Comparison of ENCODE assay signal across 20 cellular contexts in the genomic region with DNA sequence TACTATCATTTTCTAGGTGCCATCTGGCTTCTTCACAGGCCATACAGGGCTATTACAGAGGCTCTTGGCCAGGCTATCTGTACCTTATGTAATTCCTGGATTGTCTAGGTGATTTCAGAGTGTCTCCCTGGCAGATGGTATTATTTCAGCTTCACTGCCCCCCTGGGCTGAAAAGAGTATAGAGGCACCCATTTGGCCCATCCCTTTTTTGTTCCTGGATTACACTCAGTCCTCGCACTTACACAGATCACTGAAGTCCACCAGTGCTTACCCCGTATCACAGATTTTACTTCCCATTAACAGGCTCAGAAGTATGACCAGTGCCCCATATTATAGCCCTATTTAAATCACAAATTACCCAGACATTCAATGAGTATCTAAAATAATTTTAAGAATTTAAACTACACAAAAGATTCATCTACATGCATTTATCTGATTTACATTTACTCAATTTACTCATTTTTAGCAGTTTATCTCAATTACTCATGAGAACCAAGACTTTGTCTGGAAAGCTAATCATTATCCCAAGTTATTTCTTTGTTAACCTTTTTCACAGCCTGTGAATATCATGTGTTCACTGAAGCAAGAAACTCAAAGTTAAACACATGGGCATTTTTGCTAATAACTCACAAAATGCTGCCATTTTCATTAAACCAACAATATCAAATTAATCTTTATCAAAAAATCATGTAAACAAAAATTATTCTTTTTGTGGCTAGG.
DNase-seq lines count a peak whose midpoint lies in the region; ATAC-seq and TF ChIP-seq lines count a peak whose summit lies in the region.
"Had no signal": no experiment of that assay in that cellular context is flagged by ENCODE, and none has a peak within 500 bp of the region (broad histone marks: within the 10 kb centered on the region; RNA-seq: fewer than 3 reads in every experiment).

No MANE protein-coding gene starts in this region.

- H3K4me3 ChIP-seq in WERI-Rb-1 (ENCODE audit: low read depth, low read length), result no peak overlapping the region
- H3K4me3 ChIP-seq: GM23338, PC-9, SJCRH30 had no signal

- DNase-seq in NCI-H2171 (lab: John Stamatoyannopoulos, UW) (peak; percentile 14), WERI-Rb-1 (peak; percentile 34), kidney tubule cell (ENCODE audit: low spot score) (peak; percentile 83), SIG-M5 treated with dmso at 0.1 percent for 504 hours (lab: John Stamatoyannopoulos, UW; ENCODE audit: unreplicated experiment) (no peak), cortex of kidney (lab: John Stamatoyannopoulos, UW) (no peak), T-cell (no peak)
- DNase-seq: DMS153, GF-D8, Kasumi-1, MM.1S, NCI-H1092 treated with DMSO at 0.1 percent for 48 hours, NCI-H146, NCI-H2029 treated with DMSO at 0.1 percent for 48 hours, NCI-H446 treated with DMSO at 0.1 percent for 48 hours, PC-9, SJCRH30 had no signal

- H3K36me3 ChIP-seq in WERI-Rb-1, result no peaks in the 10 kb centered on the region
- H3K36me3 ChIP-seq: SJCRH30 had no signal

- no peak overlapping the region for H3K4me3 Mint-ChIP-seq in T-cell
- H3K4me3 Mint-ChIP-seq: CD14-positive monocyte, GM23338 had no signal

- no peaks in the 10 kb centered on the region for H3K9me3 ChIP-seq in WERI-Rb-1 (ENCODE audit: severe bottlenecking)
- H3K9me3 ChIP-seq: SJCRH30 had no signal

- no peak for TF ChIP-seq CTCF in WERI-Rb-1 (IDR thresholded peaks at IDR 0.05; ENCODE audit: low read depth, low read length)

- H3K27ac ChIP-seq in WERI-Rb-1, result no peak overlapping the region
- H3K27ac ChIP-seq: PC-9, SJCRH30 had no signal

- POLR2A ChIA-PET in T-cell (lab: Charles Lee), result no interaction called here

- no peak overlapping the region for H3K27ac Mint-ChIP-seq in T-cell
- H3K27ac Mint-ChIP-seq: CD14-positive monocyte, GM23338 had no signal

- peaks cover 0 to 6% (median 0%) of the 10 kb centered on the region in 3 donors for H3K9me3 Mint-ChIP-seq in T-cell

- CTCF ChIA-PET in T-cell (lab: Charles Lee), result no interaction called here

- H3K27me3 Mint-ChIP-seq in T-cell, result no peaks in the 10 kb centered on the region

- H3K4me1 Mint-ChIP-seq in T-cell, result no peaks in the 10 kb centered on the region
- H3K4me1 Mint-ChIP-seq: CD14-positive monocyte, GM23338 had no signal

- no peaks in the 10 kb centered on the region for H3K36me3 Mint-ChIP-seq in T-cell
- H3K36me3 Mint-ChIP-seq: CD14-positive monocyte had no signal

- ATAC-seq in HG03442 (IDR thresholded peaks at IDR 0.05; ENCODE audit: unreplicated experiment) (no peak), T-cell (replicated peaks in 1 of 4) (no peak)
- ATAC-seq: GM23338, HCT116 had no signal

- no peaks in the 10 kb centered on the region for H3K27me3 ChIP-seq in WERI-Rb-1 (ENCODE audit: insufficient read depth, low read depth, severe bottlenecking)
- H3K27me3 ChIP-seq: SJCRH30 had no signal

Comparison
In these comparisons a context has a peak if more than half of its experiments do, and no peak if none do; other contexts are left out.
1. DNase-seq: peak in NCI-H2171 (single experiment), WERI-Rb-1 (single experiment) and kidney tubule cell (single experiment); none in SIG-M5 treated with dmso at 0.1 percent for 504 hours (single experiment), cortex of kidney (single experiment) and T-cell (0 of 34).